In genomic region chr16:22098538-22099255, GRCh38 we compare ENCODE assay signal across 8 cellular contexts. TPM values are rescaled to one million over a fixed set of nuclear protein-coding genes. Genes with fewer than 3 reads are reported as not detected.
DNase-seq lines count a peak whose midpoint lies in the region; ATAC-seq lines count a peak whose summit lies in the region.

No MANE protein-coding gene starts in this region.

- H4K8ac ChIP-seq in neuronal stem cell (ENCODE audit: low read depth, low read length) = no peak overlapping the region

- no peak overlapping the region for H3K4ac ChIP-seq in neuronal stem cell (ENCODE audit: low read length)

- no peak overlapping the region for H3K14ac ChIP-seq in neuronal stem cell (ENCODE audit: low read length)

- H3K27me3 ChIP-seq in neuronal stem cell (ENCODE audit: control insufficient read depth in 3 of 3, insufficient read depth in 3 of 3, low read depth in 1 of 3, low read length in 3 of 3) = peaks cover 0 to 9% (median 0%) of the 10 kb centered on the region in 3 experiments

- H4K91ac ChIP-seq in neuronal stem cell (ENCODE audit: low read depth, low read length, poor library complexity) = no peak overlapping the region

- no CpG with 5 or more reads among the region's 8 CpGs for WGBS in neuronal stem cell (ENCODE audit: extremely low coverage in 2 of 2, insufficient read length in 2 of 2, insufficient replicate concordance in 1 of 2), 2 donors

- H3K4me3 ChIP-seq in neuronal stem cell (ENCODE audit: low read length in 2 of 2) = no peak overlapping the region

- H2BK120ac ChIP-seq in neuronal stem cell (ENCODE audit: low read depth, low read length) = no peak overlapping the region

- H3K18ac ChIP-seq in neuronal stem cell (ENCODE audit: low read length) = no peak overlapping the region

- H3K36me3 Mint-ChIP-seq in activated T-cell treated with anti-CD3 and anti-CD28 coated beads, Interleukin-2, amount 50 U/mL, for 4 hours (ENCODE audit: insufficient read depth) = no peaks in the 10 kb centered on the region

- no peaks in the 10 kb centered on the region for H3K4me1 Mint-ChIP-seq in activated T-cell treated with anti-CD3 and anti-CD28 coated beads, Interleukin-2, amount 50 U/mL, for 4 hours (ENCODE audit: low read depth)

- H3K4me3 Mint-ChIP-seq in activated T-cell treated with anti-CD3 and anti-CD28 coated beads, Interleukin-2, amount 50 U/mL, for 4 hours = no peak overlapping the region

- no peaks in the 10 kb centered on the region for H3K4me1 ChIP-seq in neuronal stem cell (ENCODE audit: control insufficient read depth in 2 of 2, insufficient read depth in 1 of 2, low read depth in 1 of 2, low read length in 2 of 2)

- H2AK5ac ChIP-seq in neuronal stem cell (ENCODE audit: low read depth, low read length) = no peak overlapping the region

- ATAC-seq in activated T-cell treated with anti-CD3 and anti-CD28 coated beads, Interleukin-2, amount 50 U/mL, for 4 hours = peak; percentile 73 to 85
- ATAC-seq in esophagus mucosa = peak; percentile 57
- ATAC-seq in GM19328 (IDR thresholded peaks at IDR 0.05; ENCODE audit: unreplicated experiment) = no peak
- no peak for ATAC-seq in HG03159 (IDR thresholded peaks at IDR 0.05; ENCODE audit: unreplicated experiment)

- no peak overlapping the region for H3K9ac ChIP-seq in neuronal stem cell (ENCODE audit: low read depth, low read length, poor library complexity)

- no peak overlapping the region for H3K23ac ChIP-seq in neuronal stem cell (ENCODE audit: low read depth, low read length, poor library complexity)

- no peak for DNase-seq in activated T-cell treated with anti-CD3 and anti-CD28 coated beads, Interleukin-2, amount 50 U/mL, for 4 hours
- DNase-seq in activated T-cell treated with anti-CD3 and anti-CD28 coated beads for 4 hours (no peak), LoVo (ENCODE audit: low spot score) (peak; percentile 64), SK-N-DZ (ENCODE audit: low spot score) (peak; percentile 84), neuronal stem cell (ENCODE audit: low spot score) (peak; percentile 36)

- H3K9me3 Mint-ChIP-seq in activated T-cell treated with anti-CD3 and anti-CD28 coated beads, Interleukin-2, amount 50 U/mL, for 4 hours = no peaks in the 10 kb centered on the region

- H3K4me2 ChIP-seq in neuronal stem cell (ENCODE audit: insufficient read depth, low read length, poor library complexity, severe bottlenecking) = no peak overlapping the region

- no peaks in the 10 kb centered on the region for H3K9me3 ChIP-seq in neuronal stem cell (replicated peaks in 1 of 2; ENCODE audit: control insufficient read depth in 2 of 2, insufficient read depth in 1 of 2, low read depth in 1 of 2, low read length in 2 of 2)

- no peaks in the 10 kb centered on the region for H3K79me1 ChIP-seq in neuronal stem cell (ENCODE audit: low read depth, low read length)

- H2BK15ac ChIP-seq in neuronal stem cell (ENCODE audit: low read length) = no peak overlapping the region

- peaks cover 7% of the 10 kb centered on the region for H3K27me3 Mint-ChIP-seq in activated T-cell treated with anti-CD3 and anti-CD28 coated beads, Interleukin-2, amount 50 U/mL, for 4 hours (ENCODE audit: low read depth)

- no peak overlapping the region for H2BK12ac ChIP-seq in neuronal stem cell (ENCODE audit: low read length)

- no peak overlapping the region for H2BK5ac ChIP-seq in neuronal stem cell (ENCODE audit: low read length)

- no peak overlapping the region for H2AFZ ChIP-seq in neuronal stem cell (ENCODE audit: low read length)

- H3K36me3 ChIP-seq in neuronal stem cell (replicated peaks in 1 of 2; ENCODE audit: control insufficient read depth in 2 of 2, insufficient read depth in 2 of 2, low read length in 2 of 2) = no peaks in the 10 kb centered on the region

- H3K27ac ChIP-seq in neuronal stem cell (replicated peaks; ENCODE audit: low read length) = no peak overlapping the region

RNA-seq across cellular contexts. Expression of gene VWA3A, which starts 6.4 kb away (rescaled TPM):
- total RNA-seq in activated T-cell treated with anti-CD3 and anti-CD28 coated beads, Interleukin-2, amount 50 U/mL, for 4 hours = under 1 TPM in 2 of 3 donors, not detected in 1; 0.08 to 0.10 TPM
- polyA plus RNA-seq in SK-N-DZ (2014; cell fraction: cytosol; rRNA removed) = not detected in 2 replicates
- 0.22 TPM in 1 of 2 replicates, not detected in the other for polyA plus RNA-seq in SK-N-DZ (2014; cell fraction: nucleus; rRNA removed)
- not detected for total RNA-seq in esophagus mucosa
- polyA plus RNA-seq in neuronal stem cell (2013, experiment 1 of 2) = 0.84 TPM
- polyA plus RNA-seq in neuronal stem cell (2013, experiment 2 of 2) = 0.75 TPM

Comparison
In these comparisons a context has a peak if more than half of its experiments do, and no peak if none do; other contexts are left out.
1. ATAC-seq: peak in activated T-cell treated with anti-CD3 and anti-CD28 coated beads, Interleukin-2, amount 50 U/mL, for 4 hours (2 of 2) and esophagus mucosa (single experiment); none in GM19328 (single experiment) and HG03159 (single experiment).
2. DNase-seq: peak in LoVo (single experiment), SK-N-DZ (single experiment) and neuronal stem cell (single experiment); none in activated T-cell treated with anti-CD3 and anti-CD28 coated beads, Interleukin-2, amount 50 U/mL, for 4 hours (single experiment) and activated T-cell treated with anti-CD3 and anti-CD28 coated beads for 4 hours (single experiment).